In the genomic region with DNA sequence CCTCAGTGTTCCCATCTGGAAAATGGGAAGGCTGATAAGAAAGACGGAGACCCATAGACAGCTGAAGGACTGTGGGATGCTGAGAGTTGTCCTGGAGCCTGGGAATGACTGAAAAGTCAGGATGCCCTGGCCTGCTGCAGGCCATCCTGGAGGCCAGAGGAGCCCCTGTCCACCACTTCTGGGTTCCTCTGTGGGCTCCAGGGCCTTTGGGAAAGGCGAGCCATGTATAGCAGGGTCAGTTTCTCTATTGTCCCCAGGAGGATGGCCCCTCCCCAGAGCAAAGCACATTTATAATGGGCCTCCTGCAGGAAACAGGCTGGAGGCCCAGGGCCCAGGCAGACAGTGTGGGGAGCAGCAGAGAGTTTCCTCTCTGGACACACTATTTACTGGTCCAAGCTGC, we compare ENCODE assay signal across 25 cellular contexts.
"Had no signal": no experiment of that assay in that cellular context is flagged by ENCODE, and none has a peak within 500 bp of the region (broad histone marks: within the 10 kb centered on the region; RNA-seq: fewer than 3 reads in every experiment).

No MANE protein-coding gene starts in this region.

- ATAC-seq: naive thymus-derived CD4-positive, alpha-beta T cell; natural killer cell; pancreas; right cardiac atrium; stimulated activated effector memory CD8-positive, alpha-beta T cell treated with anti-CD3 and anti-CD28 coated beads, Interleukin-12 subunit alpha, Interleukin-12 subunit beta, amount 100 ng/mL, for 72 hours; stimulated activated naive B cell treated with anti-CD40 and anti-IgM and Interleukin-4, amounts not matched to agents 10 μg/mL and 1 μg/mL and 100 μg/mL, for 72 hours; upper lobe of right lung had no signal

- H3K36me3 ChIP-seq: neural progenitor cell, neutrophil, pancreas, prostate gland, sigmoid colon, stomach, thoracic aorta, thyroid gland, tibial nerve, upper lobe of right lung, uterus had no signal

- H3K4me1 ChIP-seq: pancreas, prostate gland, sigmoid colon, stomach, thyroid gland, tibial nerve, upper lobe of right lung, uterus had no signal

- FAIRE-seq: pancreas, small intestine had no signal

- DNase-seq: naive thymus-derived CD4-positive, alpha-beta T cell; natural killer cell; nucleus accumbens; pancreas; retina; right cardiac atrium; sigmoid colon; small intestine; stimulated activated CD4-positive, alpha-beta T cell treated with anti-CD3 and anti-CD28 coated beads, Interleukin-15, amount 100 ng/mL, for 24 hours; stimulated activated CD4-positive, alpha-beta T cell treated with anti-CD3 and anti-CD28 coated beads, Interleukin-2, amount 100 ng/mL, for 24 hours; stimulated activated CD4-positive, alpha-beta T cell treated with anti-CD3 and anti-CD28 coated beads, Interleukin-2, amount 100 ng/mL, for 48 hours; stimulated activated CD4-positive, alpha-beta T cell treated with anti-CD3 and anti-CD28 coated beads, Interleukin-4, amount 100 ng/mL, for 24 hours; stimulated activated naive B cell treated with anti-CD40 and anti-IgM and Interleukin-4, amounts not matched to agents 10 μg/mL and 1 μg/mL and 100 μg/mL, for 72 hours; stimulated activated naive CD4-positive, alpha-beta T cell treated with Interleukin-2 at 50 U/mL for 16 hours; stomach; thyroid gland; trophoblast cell; upper lobe of right lung; uterus had no signal

- H3K27me3 ChIP-seq: neural progenitor cell, neutrophil, pancreas, sigmoid colon, thyroid gland, tibial nerve, upper lobe of right lung, uterus had no signal

- H3K4me3 ChIP-seq: neural progenitor cell, pancreas, prostate gland, sigmoid colon, stomach, thoracic aorta, thyroid gland, tibial nerve, upper lobe of right lung, uterus had no signal

- H3K27ac ChIP-seq: neural progenitor cell, neutrophil, pancreas, prostate gland, sigmoid colon, stomach, thoracic aorta, thyroid gland, tibial nerve, upper lobe of right lung, uterus had no signal

- H3K9ac ChIP-seq: neural progenitor cell had no signal

- H2AFZ ChIP-seq: neural progenitor cell had no signal

- H3K4me2 ChIP-seq: neural progenitor cell had no signal

- H3K9me3 ChIP-seq: neutrophil, pancreas, prostate gland, sigmoid colon, stomach, thoracic aorta, thyroid gland, tibial nerve, upper lobe of right lung, uterus had no signal
